ENCODE assay signal across 8 cellular contexts in the genomic region with DNA sequence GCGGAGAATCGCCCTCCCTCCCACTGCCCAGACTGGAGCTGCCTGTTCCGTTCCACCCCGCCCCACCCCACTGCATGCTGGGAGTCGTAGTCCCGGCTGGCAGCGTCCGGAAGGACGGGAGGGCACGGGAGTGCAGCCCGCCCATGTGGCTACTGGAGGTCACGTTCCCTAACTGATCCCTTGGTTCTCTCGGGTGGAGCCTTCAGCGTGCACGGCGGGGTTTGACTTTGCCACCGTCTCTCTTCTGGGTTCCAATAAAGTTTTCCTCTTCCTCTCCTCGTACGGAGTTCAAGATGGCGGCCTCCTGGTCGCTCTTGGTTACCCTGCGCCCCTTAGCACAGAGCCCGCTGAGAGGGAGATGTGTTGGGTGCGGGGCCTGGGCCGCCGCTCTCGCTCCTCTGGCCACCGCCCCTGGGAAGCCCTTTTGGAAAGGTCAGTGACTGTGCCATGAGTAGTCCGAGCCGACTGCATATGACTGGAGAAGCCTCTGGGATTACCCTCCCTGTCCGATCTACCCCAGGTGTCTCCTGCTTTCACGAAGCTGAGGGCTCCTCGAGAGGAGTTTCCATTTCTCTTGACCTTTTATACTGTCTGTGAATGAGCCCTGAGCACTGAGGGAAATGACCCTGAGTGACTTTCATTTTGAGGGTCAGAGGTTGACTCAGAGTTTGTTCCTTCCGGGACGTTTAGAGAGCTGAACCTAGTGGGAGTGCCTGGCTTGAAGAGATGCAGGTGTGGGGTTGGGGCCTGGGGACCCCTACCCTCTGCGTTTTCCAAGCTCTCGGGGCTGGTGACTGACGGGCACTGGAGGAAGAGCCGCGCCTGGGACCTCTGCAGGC. TPM values are rescaled to one million over a fixed set of nuclear protein-coding genes. Genes with fewer than 3 reads are reported as not detected.
A peak's percentile ranks its signal among the peaks of the same experiment; 100 is the strongest.
DNase-seq lines count a peak whose midpoint lies in the region; ATAC-seq, FAIRE-seq and TF ChIP-seq lines count a peak whose summit lies in the region.

Gene AFG1L (plus strand): TSS at position 268 of the 839 bp plus-strand sequence. CDS start 26 bp downstream, at position 294.

- ATAC-seq in GM21381 (IDR thresholded peaks at IDR 0.05; ENCODE audit: unreplicated experiment) = peak; percentile 91
- ATAC-seq in mucosa of descending colon = peak; percentile 99

- H3K79me2 ChIP-seq in OCI-LY3 (ENCODE audit: low read length) = peaks cover 9% of the 10 kb centered on the region; the same call in 1 of the 2 replicates

- H3K9me3 ChIP-seq in OCI-LY3 (ENCODE audit: insufficient read depth, low read length) (no peaks in the 10 kb centered on the region), mucosa of descending colon (no peaks in the 10 kb centered on the region)

- no peaks in the 10 kb centered on the region for H3K27me3 ChIP-seq in OCI-LY3 (ENCODE audit: low read depth, low read length)

- intact Hi-C loops in mucosa of descending colon (cut with DNase I, micrococcal nuclease) = no loop called here

- H2AFZ ChIP-seq in OCI-LY3 (ENCODE audit: low read depth, low read length) = peak within 1 kb of the TSS; percentile 85

- DNase-seq in D341Med (ENCODE audit: low spot score) (peak; percentile 93), HTR-8/SVneo (ENCODE audit: insufficient read length, low spot score) (peak; percentile 87), activated T-cell treated with anti-CD3 and anti-CD28 coated beads for 4 hours (peak; percentile 85), epithelial cell of prostate (ENCODE audit: low read depth, low spot score) (peak; percentile 41), mucosa of descending colon (peak; percentile 96 to 97 (median 97))
- DNase-seq in stimulated activated CD8-positive, alpha-beta memory T cell treated with anti-CD3 and anti-CD28 coated beads, Interleukin-4, amount 100 ng/mL, for 1 hour (ENCODE audit: low read depth in 2 of 2, low spot score in 1 of 2) = peak; percentile 72 to 75

- H3K4me1 ChIP-seq in OCI-LY3 (ENCODE audit: low read length) (peaks cover 13% of the 10 kb centered on the region), mucosa of descending colon (ENCODE audit: low read depth) (peaks cover 10% of the 10 kb centered on the region)

- H4K20me1 ChIP-seq in OCI-LY3 (ENCODE audit: insufficient read depth, low read length) = no peaks in the 10 kb centered on the region

- TF ChIP-seq CTCF in OCI-LY3 (IDR thresholded peaks at IDR 0.05; ENCODE audit: low read depth, low read length) (no peak), mucosa of descending colon (IDR thresholded peaks at IDR 0.05) (no peak)

- peak within 1 kb of the TSS; percentile 99 for H3K9ac ChIP-seq in OCI-LY3 (ENCODE audit: low read length)

- H3K4me2 ChIP-seq in OCI-LY3 (ENCODE audit: low read length) = peak within 1 kb of the TSS; percentile 80

- H3K36me3 ChIP-seq in OCI-LY3 (replicated peaks; ENCODE audit: low read depth, low read length) (no peaks in the 10 kb centered on the region), mucosa of descending colon (ENCODE audit: low read depth) (peaks cover 5% of the 10 kb centered on the region)

- H3K4me3 ChIP-seq in OCI-LY3 (ENCODE audit: low read length) (peak within 1 kb of the TSS; percentile 97), mucosa of descending colon (peak within 1 kb of the TSS; percentile 81)

- H3K27ac ChIP-seq in OCI-LY3 (ENCODE audit: low read length) (peak within 1 kb of the TSS; percentile 90), epithelial cell of prostate (peak within 1 kb of the TSS; percentile 90)

- peak; percentile 95 for FAIRE-seq in HTR-8/SVneo (lab: Jason Lieb, UNC)

RNA-seq across cellular contexts. Expression of gene AFG1L, which starts in this region (rescaled TPM):
- 10 to 100 TPM in 2 of 3 donors, 1 to 10 TPM in 1; 8.4 to 11.7 (median 10.6) TPM for total RNA-seq in mucosa of descending colon

Comparison
In these comparisons a context has a peak if more than half of its experiments do, and no peak if none do; other contexts are left out.
1. Peak in every context shown above with its lines: DNase-seq, ATAC-seq, H3K4me3 ChIP-seq and H3K27ac ChIP-seq.
2. DNase-seq: peak in every context shown above with its lines; median percentile 97 in mucosa of descending colon; 93 in D341Med; 87 in HTR-8/SVneo; 85 in activated T-cell treated with anti-CD3 and anti-CD28 coated beads for 4 hours; 74 in stimulated activated CD8-positive, alpha-beta memory T cell treated with anti-CD3 and anti-CD28 coated beads, Interleukin-4, amount 100 ng/mL, for 1 hour; 41 in epithelial cell of prostate.